Comparison of ENCODE assay signal across 16 cellular contexts in genomic region chr10:50807851-50808776, GRCh38.
DNase-seq lines count a peak whose midpoint lies in the region; ATAC-seq and TF ChIP-seq lines count a peak whose summit lies in the region.
"Had no signal": no experiment of that assay in that cellular context is flagged by ENCODE, and none has a peak within 500 bp of the region (broad histone marks: within the 10 kb centered on the region; RNA-seq: fewer than 3 reads in every experiment).

No MANE protein-coding gene starts in this region.

- H2BK15ac ChIP-seq in IMR-90 (ENCODE audit: low read depth, low read length) = no peak overlapping the region

- no TSS peak for BruUV-seq in Calu3 (replicated peaks; lab: Mats Ljungman, UMichigan)
- BruUV-seq in IMR-90 (replicated peaks; lab: Mats Ljungman, UMichigan) = no TSS peak

- CTCF ChIA-PET in Calu3 (lab: Charles Lee) = no interaction called here
- CTCF ChIA-PET in IMR-90 (lab: Yijun Ruan, JAX) = no interaction called here

- no peak for TF ChIP-seq RAD21 in IMR-90 (IDR thresholded peaks at IDR 0.05; ENCODE audit: low read length)

- H3K36me3 ChIP-seq in IMR-90 (ENCODE audit: control insufficient read depth, insufficient read depth, low read length) (no peaks in the 10 kb centered on the region), mucosa of descending colon (ENCODE audit: low read depth) (no peaks in the 10 kb centered on the region), esophagus muscularis mucosa (no peaks in the 10 kb centered on the region)

- no peaks in the 10 kb centered on the region for H3K4me1 ChIP-seq in IMR-90 (ENCODE audit: control insufficient read depth, insufficient read depth, low read length)
- H3K4me1 ChIP-seq in mucosa of descending colon (ENCODE audit: low read depth) = no peaks in the 10 kb centered on the region
- no peaks in the 10 kb centered on the region for H3K4me1 ChIP-seq in esophagus muscularis mucosa
- H3K4me1 ChIP-seq: testis had no signal

- H3K4me3 Mint-ChIP-seq in Calu3 (ENCODE audit: low read depth, unreplicated experiment) = no peak overlapping the region
- H3K4me3 Mint-ChIP-seq: activated CD4-positive, alpha-beta T cell treated with anti-CD3 and anti-CD28 coated beads for 36 hours; activated naive CD8-positive, alpha-beta T cell treated with anti-CD3 and anti-CD28 coated beads, Interleukin-2, amount 50 U/mL, for 24 hours had no signal

- H3K18ac ChIP-seq in IMR-90 (ENCODE audit: low read depth, low read length) = no peak overlapping the region

- no peak overlapping the region for H3K23ac ChIP-seq in IMR-90 (ENCODE audit: low read depth, low read length)

- H2BK5ac ChIP-seq in IMR-90 (ENCODE audit: low read depth, low read length, poor library complexity, severe bottlenecking) = no peak overlapping the region

- peaks cover 8% of the 10 kb centered on the region for H3K27me3 ChIP-seq in IMR-90 (ENCODE audit: control insufficient read depth, insufficient read depth, low read length)
- no peaks in the 10 kb centered on the region for H3K27me3 ChIP-seq in esophagus muscularis mucosa
- H3K27me3 ChIP-seq: testis had no signal

- TF ChIP-seq POLR2A in IMR-90 (IDR thresholded peaks at IDR 0.05; ENCODE audit: low read depth, low read length) = no peak
- no peak for TF ChIP-seq POLR2A in esophagus muscularis mucosa (IDR thresholded peaks at IDR 0.05; ENCODE audit: low read depth)

- H2BK20ac ChIP-seq in IMR-90 (ENCODE audit: low read depth, low read length) = no peak overlapping the region

- H4K5ac ChIP-seq in IMR-90 (ENCODE audit: low read depth, low read length) = no peak overlapping the region

- TF ChIP-seq EP300 in esophagus muscularis mucosa (IDR thresholded peaks at IDR 0.05) = no peak

- H3K4me1 Mint-ChIP-seq in Calu3 (ENCODE audit: low read depth, unreplicated experiment) = peaks cover 14% of the 10 kb centered on the region
- H3K4me1 Mint-ChIP-seq: activated CD4-positive, alpha-beta T cell treated with anti-CD3 and anti-CD28 coated beads for 36 hours; activated naive CD8-positive, alpha-beta T cell treated with anti-CD3 and anti-CD28 coated beads, Interleukin-2, amount 50 U/mL, for 24 hours had no signal

- H2BK120ac ChIP-seq in IMR-90 (ENCODE audit: low read depth, low read length) = no peak overlapping the region

- H3K4ac ChIP-seq in IMR-90 (ENCODE audit: low read depth, low read length) = no peak overlapping the region

- H2AK9ac ChIP-seq in IMR-90 (replicated peaks; ENCODE audit: low read depth, low read length, poor library complexity) = no peak overlapping the region

- no peaks in the 10 kb centered on the region for H3K36me3 Mint-ChIP-seq in Calu3 (ENCODE audit: insufficient read depth, unreplicated experiment)

- no peak overlapping the region for H3K9ac ChIP-seq in IMR-90 (ENCODE audit: low read depth, low read length)

- ATAC-seq in IMR-90 (ENCODE audit: low read depth) = peak; percentile 75
- peak; percentile 51 for ATAC-seq in mucosa of descending colon
- ATAC-seq in HG03196 (IDR thresholded peaks at IDR 0.05; ENCODE audit: unreplicated experiment) = no peak
- no peak for ATAC-seq in GM21786 (IDR thresholded peaks at IDR 0.05; ENCODE audit: unreplicated experiment)
- ATAC-seq: activated CD4-positive, alpha-beta T cell treated with anti-CD3 and anti-CD28 coated beads for 36 hours; activated naive CD8-positive, alpha-beta T cell treated with anti-CD3 and anti-CD28 coated beads, Interleukin-2, amount 50 U/mL, for 24 hours had no signal

- no peak overlapping the region for H3K27ac Mint-ChIP-seq in Calu3 (ENCODE audit: unreplicated experiment)
- H3K27ac Mint-ChIP-seq: activated CD4-positive, alpha-beta T cell treated with anti-CD3 and anti-CD28 coated beads for 36 hours; activated naive CD8-positive, alpha-beta T cell treated with anti-CD3 and anti-CD28 coated beads, Interleukin-2, amount 50 U/mL, for 24 hours had no signal

- no peak overlapping the region for H3K27ac ChIP-seq in IMR-90 (ENCODE audit: insufficient read depth, low read length)
- no peak overlapping the region for H3K27ac ChIP-seq in esophagus muscularis mucosa (replicated peaks in 1 of 4)
- H3K27ac ChIP-seq: testis had no signal

- dilution Hi-C loops in IMR-90 (cut with HindIII; ENCODE audit: low sequenced_read_pairs, unreplicated experiment) = no loop called here

- 0 out of 2 replicates have a peak overlapping the region, but pooled peaks have one; percentile 3 for H3K4me2 ChIP-seq in IMR-90 (ENCODE audit: low read depth, low read length)

- WGBS in IMR-90 (ENCODE audit: extremely low coverage in 2 of 2, insufficient read length in 1 of 2), 2 experiments = no CpG with 5 or more reads among the region's 1 CpG
- WGBS in esophagus muscularis mucosa = no CpG with 5 or more reads among the region's 1 CpG

- POLR2A ChIA-PET in IMR-90 (lab: Charles Lee; ENCODE audit: unreplicated experiment) = interaction anchor here (0.6 kb wide), 1 partner anchor 183 kb away, joined by 9 read pairs; no protein-coding TSS in a partner anchor

- H3K9me3 ChIP-seq in IMR-90 (ENCODE audit: control insufficient read depth, insufficient read depth, low read length) (no peaks in the 10 kb centered on the region), mucosa of descending colon (no peaks in the 10 kb centered on the region), esophagus muscularis mucosa (no peaks in the 10 kb centered on the region)
- H3K9me3 ChIP-seq: testis had no signal

- H4K20me1 ChIP-seq in IMR-90 (ENCODE audit: insufficient read depth, low read length) = no peaks in the 10 kb centered on the region

- H3K4me3 ChIP-seq in IMR-90 (ENCODE audit: insufficient read depth, low read depth, low read length) (no peak overlapping the region), mucosa of descending colon (no peak overlapping the region), esophagus muscularis mucosa (no peak overlapping the region)
- H3K4me3 ChIP-seq: testis had no signal

- no peaks in the 10 kb centered on the region for H3K79me1 ChIP-seq in IMR-90 (ENCODE audit: low read depth in 1 of 2, low read length in 2 of 2)

- H4K91ac ChIP-seq in IMR-90 (ENCODE audit: insufficient read depth, low read depth, low read length) = no peak overlapping the region

- no peak overlapping the region for H3K56ac ChIP-seq in IMR-90 (ENCODE audit: extremely low read depth, insufficient read depth, low read length)

- no peaks in the 10 kb centered on the region for H3K9me1 ChIP-seq in IMR-90 (ENCODE audit: insufficient read depth, low read length)

- TF ChIP-seq CTCF in Calu3 (IDR thresholded peaks at IDR 0.05; ENCODE audit: unreplicated experiment) (no peak), IMR-90 (conservative IDR thresholded peaks at IDR 0.05; ENCODE audit: low read depth, low read length) (no peak), mucosa of descending colon (IDR thresholded peaks at IDR 0.05) (no peak), esophagus muscularis mucosa (IDR thresholded peaks at IDR 0.05) (no peak)

- H3K27me3 Mint-ChIP-seq in Calu3 (ENCODE audit: unreplicated experiment) = no peaks in the 10 kb centered on the region

- no peaks in the 10 kb centered on the region for H3K9me3 Mint-ChIP-seq in Calu3 (ENCODE audit: low read depth, unreplicated experiment)
- H3K9me3 Mint-ChIP-seq: activated naive CD8-positive, alpha-beta T cell treated with anti-CD3 and anti-CD28 coated beads, Interleukin-2, amount 50 U/mL, for 24 hours had no signal

- no peak overlapping the region for H2AK5ac ChIP-seq in IMR-90 (ENCODE audit: low read depth, low read length)

- no peak overlapping the region for H2AFZ ChIP-seq in IMR-90 (replicated peaks; ENCODE audit: low read length, poor library complexity)

- no peak overlapping the region for H3K14ac ChIP-seq in IMR-90 (replicated peaks; ENCODE audit: low read depth, low read length)

- peak; percentile 15 for DNase-seq in Calu3
- DNase-seq in IMR-90 = peak; percentile 16
- DNase-seq in fibroblast of gingiva (ENCODE audit: low read depth) = peak; percentile 45
- DNase-seq in mucosa of descending colon = no peak
- DNase-seq in esophagus muscularis mucosa (ENCODE audit: extremely low spot score) = no peak
- no peak for DNase-seq in NCI-H146 treated with DMSO at 0.1 percent for 48 hours (lab: John Stamatoyannopoulos, UW; ENCODE audit: unreplicated experiment)
- DNase-seq: activated CD4-positive, alpha-beta T cell treated with anti-CD3 and anti-CD28 coated beads for 36 hours; activated naive CD8-positive, alpha-beta T cell treated with anti-CD3 and anti-CD28 coated beads, Interleukin-2, amount 50 U/mL, for 24 hours; cortex of kidney; KBM-7; NCI-H1436; NCI-H524 treated with DMSO at 0.1 percent for 48 hours; T-helper 2 cell; testis had no signal

- no peak overlapping the region for H4K8ac ChIP-seq in IMR-90 (ENCODE audit: low read depth in 2 of 2, low read length in 2 of 2)

- in situ Hi-C loops in IMR-90 (cut with MboI; ENCODE audit: low sequenced_read_pairs) = no loop called here

- intact Hi-C loops in Calu3 (cut with micrococcal nuclease; ENCODE audit: unreplicated experiment) (no loop called here), IMR-90 (cut with micrococcal nuclease) (no loop called here), mucosa of descending colon (cut with DNase I, micrococcal nuclease) (no loop called here), esophagus muscularis mucosa (cut with DNase I) (no loop called here)

TF ChIP-seq in IMR-90, 13 proteins besides CTCF, POLR2A, EP300 and RAD21 (continues in another document):
- no peak for TF ChIP-seq RFX5 (IDR thresholded peaks at IDR 0.05; ENCODE audit: low read depth, low read length)
- TF ChIP-seq CHD1 (IDR thresholded peaks at IDR 0.05; ENCODE audit: low read depth, low read length) = no peak
- TF ChIP-seq MAZ (IDR thresholded peaks at IDR 0.05; ENCODE audit: borderline replicate concordance, low read depth, low read length) = no peak
- TF ChIP-seq BHLHE40 (IDR thresholded peaks at IDR 0.05; ENCODE audit: low read depth, low read length) = no peak
- TF ChIP-seq MXI1 (IDR thresholded peaks at IDR 0.05; ENCODE audit: borderline replicate concordance, low read depth, low read length) = no peak
- no peak for TF ChIP-seq MAFK (IDR thresholded peaks at IDR 0.05; ENCODE audit: low read depth, low read length)
- TF ChIP-seq USF2 (IDR thresholded peaks at IDR 0.05; ENCODE audit: low read depth, low read length) = no peak
- no peak for TF ChIP-seq SMC3 (IDR thresholded peaks at IDR 0.05; ENCODE audit: low read depth, low read length)

Comparison
In these comparisons a context has a peak if more than half of its experiments do, and no peak if none do; other contexts are left out.
1. DNase-seq: peak in Calu3 (single experiment), IMR-90 (single experiment) and fibroblast of gingiva (single experiment); none in mucosa of descending colon (0 of 3), esophagus muscularis mucosa (single experiment) and NCI-H146 treated with DMSO at 0.1 percent for 48 hours (single experiment).
2. ATAC-seq: peak in IMR-90 (single experiment) and mucosa of descending colon (single experiment); none in HG03196 (single experiment) and GM21786 (single experiment).